8 cellular contexts compared by ENCODE assay signal in the genomic region with DNA sequence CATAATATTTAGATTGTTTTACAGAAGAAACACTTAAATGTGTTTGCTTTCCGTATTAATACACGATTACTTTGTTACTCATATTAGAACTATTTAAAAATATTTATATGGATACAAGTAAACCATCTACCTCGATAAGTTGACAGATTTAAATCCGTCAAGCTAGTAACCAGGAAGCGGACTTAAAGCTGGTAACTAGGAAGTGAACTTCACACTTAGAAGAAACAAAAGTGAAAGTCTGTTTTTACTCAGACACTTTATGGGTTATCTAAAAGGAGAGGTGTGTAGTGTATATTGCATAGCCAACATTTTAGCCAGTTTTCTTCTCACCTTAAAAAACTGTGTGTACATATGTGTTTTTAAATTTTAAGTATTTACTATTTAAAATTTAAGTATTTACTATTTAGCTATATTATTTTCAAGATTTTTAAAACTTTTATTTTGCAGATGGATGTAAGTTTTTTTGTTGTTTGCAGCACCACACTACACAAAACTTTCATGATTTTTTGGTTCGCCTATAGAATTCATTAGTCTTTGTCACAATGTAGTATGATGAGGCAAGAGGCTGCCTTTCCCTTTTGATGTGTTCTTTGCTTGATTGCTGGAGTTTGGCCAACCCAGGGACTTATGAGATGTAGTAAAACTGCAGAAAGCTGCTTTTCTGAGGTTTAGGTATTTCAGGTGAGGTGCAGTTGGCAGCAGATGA. TPM values are rescaled to one million over a fixed set of nuclear protein-coding genes. Genes with fewer than 3 reads are reported as not detected.
A peak's percentile ranks its signal among the peaks of the same experiment; 100 is the strongest.
DNase-seq lines count a peak whose midpoint lies in the region; ATAC-seq, FAIRE-seq and TF ChIP-seq lines count a peak whose summit lies in the region.

No MANE protein-coding gene starts in this region.

- H3K4me3 Mint-ChIP-seq in Calu3 (ENCODE audit: low read depth, unreplicated experiment), result peak overlapping the region; percentile 77
- H3K4me3 Mint-ChIP-seq in endothelial cell (ENCODE audit: unreplicated experiment), result peak overlapping the region; percentile 98

- intact Hi-C loops in Calu3 (cut with micrococcal nuclease; ENCODE audit: unreplicated experiment), result loop anchor here (5.0 to 10.0 kb wide), 3 partner anchors 65 to 118 kb away; no protein-coding TSS in a partner anchor
- intact Hi-C loops in pancreas (cut with DNase I), result no loop called here

- no peaks in the 10 kb centered on the region for H3K9me3 ChIP-seq in pancreas

- H3K27me3 Mint-ChIP-seq in Calu3 (ENCODE audit: unreplicated experiment) (no peaks in the 10 kb centered on the region), endothelial cell (ENCODE audit: unreplicated experiment) (peaks cover 4% of the 10 kb centered on the region)

- H3K9me3 Mint-ChIP-seq in Calu3 (ENCODE audit: low read depth, unreplicated experiment) (no peaks in the 10 kb centered on the region), endothelial cell (ENCODE audit: unreplicated experiment) (no peaks in the 10 kb centered on the region)

- peaks cover 16% of the 10 kb centered on the region for H3K36me3 Mint-ChIP-seq in Calu3 (ENCODE audit: insufficient read depth, unreplicated experiment)
- H3K36me3 Mint-ChIP-seq in endothelial cell (ENCODE audit: low read depth, unreplicated experiment), result peaks cover 3% of the 10 kb centered on the region

- FAIRE-seq in GM19239 (lab: Jason Lieb, UNC), result peak; percentile 85
- peak; percentile 97 for FAIRE-seq in pancreas (lab: Jason Lieb, UNC)

- TF ChIP-seq CTCF in Calu3 (IDR thresholded peaks at IDR 0.05; ENCODE audit: unreplicated experiment), result no peak
- no peak for TF ChIP-seq CTCF in endothelial cell (IDR thresholded peaks at IDR 0.05; ENCODE audit: unreplicated experiment)
- no peak for TF ChIP-seq CTCF in pancreas (IDR thresholded peaks at IDR 0.05)

- DNase-seq in Calu3 (no peak), GM19239 (ENCODE audit: insufficient read length, low spot score) (peak; percentile 32), RPMI8226 (peak; percentile 71), endothelial cell (ENCODE audit: low spot score) (no peak), pancreas (no peak), C1 segment of cervical spinal cord (lab: John Stamatoyannopoulos, UW) (no peak), NCI-H1694 (lab: John Stamatoyannopoulos, UW) (no peak)

- H3K27me3 ChIP-seq in pancreas, result no peaks in the 10 kb centered on the region

- ATAC-seq in HG03159 (IDR thresholded peaks at IDR 0.05; ENCODE audit: unreplicated experiment) (peak; percentile 62), pancreas (peak in 3 of 4 donors; percentile 17 to 53 (median 32))

- BruUV-seq in Calu3 (replicated peaks; lab: Mats Ljungman, UMichigan), result no TSS peak

- 4 to 9% methylated on average over 6 of the region's 6 CpGs for WGBS in pancreas, 2 donors

- H3K4me3 ChIP-seq in pancreas, result peak overlapping the region in 3 of 4 donors; percentile 7 to 86 (median 67)

- peak overlapping the region in 2 of 4 donors; percentile 95 to 97 for H3K27ac ChIP-seq in pancreas

- no peaks in the 10 kb centered on the region for H3K36me3 ChIP-seq in pancreas

- peaks cover 4 to 21% (median 9%) of the 10 kb centered on the region in 3 donors for H3K4me1 ChIP-seq in pancreas

- H3K27ac Mint-ChIP-seq in Calu3 (ENCODE audit: unreplicated experiment) (peak overlapping the region; percentile 8), endothelial cell (ENCODE audit: unreplicated experiment) (peak overlapping the region; percentile 68)

- CTCF ChIA-PET in Calu3 (lab: Charles Lee), result no interaction called here

- peaks cover 21% of the 10 kb centered on the region for H3K4me1 Mint-ChIP-seq in Calu3 (ENCODE audit: low read depth, unreplicated experiment)
- H3K4me1 Mint-ChIP-seq in endothelial cell (ENCODE audit: unreplicated experiment), result peaks cover 19% of the 10 kb centered on the region

RNA-seq across cellular contexts. Expression of gene USP25, which starts 2.7 kb away (rescaled TPM):
- total RNA-seq in Calu3 (2022) (21.8 and 22.1 TPM in 2 replicates), endothelial cell (ENCODE audit: unreplicated experiment) (38.0 TPM), pancreas (10 to 100 TPM; 14.0 to 24.8 (median 16.2) TPM)
- 1 to 10 TPM; 4.3 to 8.1 TPM for polyA plus RNA-seq in pancreas

Comparison
In these comparisons a context has a peak if more than half of its experiments do, and no peak if none do; other contexts are left out.
1. DNase-seq: peak in GM19239 (single experiment) and RPMI8226 (single experiment); none in Calu3 (single experiment), endothelial cell (single experiment), pancreas (0 of 6), C1 segment of cervical spinal cord (0 of 14) and NCI-H1694 (single experiment).